In genomic region chr18:58048243-58048642, GRCh38 we compare ENCODE assay signal across 23 cellular contexts. TPM values are rescaled to one million over a fixed set of nuclear protein-coding genes. Genes with fewer than 3 reads are reported as not detected.
DNase-seq lines count a peak whose midpoint lies in the region; FAIRE-seq and TF ChIP-seq lines count a peak whose summit lies in the region.
"Had no signal": no experiment of that assay in that cellular context is flagged by ENCODE, and none has a peak within 500 bp of the region (broad histone marks: within the 10 kb centered on the region; RNA-seq: fewer than 3 reads in every experiment).

No MANE protein-coding gene starts in this region.

- WGBS in esophagus muscularis mucosa = 94% methylated on average over 2 of the region's 2 CpGs

- peaks cover 12% of the 10 kb centered on the region for H3K27me3 Mint-ChIP-seq in brain
- H3K27me3 Mint-ChIP-seq in nephron (ENCODE audit: low read depth) = no peaks in the 10 kb centered on the region
- H3K27me3 Mint-ChIP-seq: IgD-negative memory B cell had no signal

- H3K27ac ChIP-seq in DOHH2 (ENCODE audit: low read depth, low read length) (no peak overlapping the region), MM.1S (ENCODE audit: low read length) (no peak overlapping the region), esophagus muscularis mucosa (replicated peaks in 1 of 4) (peak overlapping the region in 1 of 4 donors; percentile 82)
- H3K27ac ChIP-seq: HL-60, Peyer's patch had no signal

- H3K79me2 ChIP-seq in DOHH2 (ENCODE audit: control insufficient read depth, low read length) = peaks cover 80% of the 10 kb centered on the region
- peaks cover 37% of the 10 kb centered on the region for H3K79me2 ChIP-seq in MM.1S (ENCODE audit: low read length)

- no peak overlapping the region for H3K9ac ChIP-seq in MM.1S (ENCODE audit: low read length)
- H3K9ac ChIP-seq: SK-N-SH had no signal

- H3K36me3 ChIP-seq in DOHH2 (ENCODE audit: control insufficient read depth, low read length) (peaks cover 5% of the 10 kb centered on the region; the same call in 1 of the 2 replicates), MM.1S (replicated peaks; ENCODE audit: insufficient read depth, low read length) (no peaks in the 10 kb centered on the region), esophagus muscularis mucosa (no peaks in the 10 kb centered on the region)
- H3K36me3 ChIP-seq: BE2C, Peyer's patch had no signal

- H3K4me3 Mint-ChIP-seq in brain (peak overlapping the region in 4 of 5 experiments; percentile 91 to 98 (median 96)), nephron (peak overlapping the region; percentile 34 to 46 (median 36))
- H3K4me3 Mint-ChIP-seq: CD4-positive, alpha-beta T cell had no signal

- H3K4me2 ChIP-seq in DOHH2 (ENCODE audit: low read length) (0 out of 2 replicates have a peak overlapping the region, but pooled peaks have one; percentile 8), MM.1S (ENCODE audit: low read depth, low read length) (peak overlapping the region; percentile 28; the same call in 1 of the 2 replicates)
- H3K4me2 ChIP-seq: SK-N-SH had no signal

- TF ChIP-seq POLR2A in esophagus muscularis mucosa (IDR thresholded peaks at IDR 0.05; ENCODE audit: low read depth) = no peak
- TF ChIP-seq POLR2A in H54 (IDR thresholded peaks at IDR 0.05; ENCODE audit: low read depth, low read length) = no peak

- H3K9me2 ChIP-seq in DOHH2 (replicated peaks; ENCODE audit: control insufficient read depth, low read length) (no peaks in the 10 kb centered on the region), MM.1S (replicated peaks; ENCODE audit: insufficient read depth, low read length) (no peaks in the 10 kb centered on the region)
- H3K9me2 ChIP-seq: SK-N-SH had no signal

- H3K9me3 ChIP-seq in DOHH2 (ENCODE audit: control insufficient read depth, insufficient read depth, low read length) (no peaks in the 10 kb centered on the region), MM.1S (replicated peaks; ENCODE audit: insufficient read depth, low read length) (no peaks in the 10 kb centered on the region), esophagus muscularis mucosa (peaks cover 0 to 4% (median 0%) of the 10 kb centered on the region in 4 donors)
- H3K9me3 ChIP-seq: BE2C, Peyer's patch, SK-N-SH had no signal

- DNase-seq in MM.1S (no peak), iPS-NIHi7 (ENCODE audit: extremely low spot score) (no peak), esophagus muscularis mucosa (ENCODE audit: extremely low spot score) (no peak), H54 (ENCODE audit: insufficient read length, low spot score) (no peak), NCI-H1092 (lab: John Stamatoyannopoulos, UW) (no peak)
- DNase-seq: 8988T; BE2C; Calu3; CD4-positive, alpha-beta T cell; Kasumi-1; NCI-H1105; NCI-H1694; NCI-H510A; NCI-H748 treated with DMSO at 0.1 percent for 48 hours; NK-92 treated with Interleukin-12 subunit alpha and Interleukin-12 subunit beta, amount 100 ng/mL, for 24 hours; Peyer's patch; SHP77; SK-N-SH had no signal

- H3K27ac Mint-ChIP-seq in brain (peak overlapping the region in 4 of 5 experiments; percentile 65 to 99 (median 98)), nephron (peak overlapping the region in 1 of 3 experiments; percentile 39)
- H3K27ac Mint-ChIP-seq: CD4-positive, alpha-beta T cell had no signal

- H3K4me3 ChIP-seq in DOHH2 (ENCODE audit: low read length) (no peak overlapping the region), MM.1S (ENCODE audit: low read length) (no peak overlapping the region), esophagus muscularis mucosa (no peak overlapping the region)
- H3K4me3 ChIP-seq: Peyer's patch had no signal

- H2AFZ ChIP-seq in MM.1S (ENCODE audit: low read length) = no peak overlapping the region

- H3K36me3 Mint-ChIP-seq in brain (peaks cover 6% of the 10 kb centered on the region), nephron (ENCODE audit: low read depth) (no peaks in the 10 kb centered on the region)
- H3K36me3 Mint-ChIP-seq: IgD-negative memory B cell had no signal

- H4K20me1 ChIP-seq in DOHH2 (ENCODE audit: control insufficient read depth, insufficient read depth, low read depth, low read length) (peaks cover 24% of the 10 kb centered on the region), MM.1S (ENCODE audit: insufficient read depth, low read length) (no peaks in the 10 kb centered on the region)

- intact Hi-C loops in esophagus muscularis mucosa (cut with DNase I) = loop anchor here (5.0 to 10.0 kb wide), 3 partner anchors 129 to 423 kb away; partner anchors contain the start of gene NARS1

- H3K4me1 Mint-ChIP-seq in brain = peaks cover 60% of the 10 kb centered on the region
- peaks cover 44% of the 10 kb centered on the region for H3K4me1 Mint-ChIP-seq in nephron

- TF ChIP-seq CTCF in DOHH2 (IDR thresholded peaks at IDR 0.05; ENCODE audit: low read depth, low read length, poor library complexity, severe bottlenecking) (no peak), MM.1S (IDR thresholded peaks at IDR 0.05; ENCODE audit: low read length) (no peak), brain (conservative IDR thresholded peaks at IDR 0.05) (no peak), nephron (IDR thresholded peaks at IDR 0.05; ENCODE audit: unreplicated experiment in 3 of 3) (no peak), esophagus muscularis mucosa (IDR thresholded peaks at IDR 0.05) (no peak)

- H3F3A ChIP-seq in DOHH2 (ENCODE audit: control insufficient read depth, insufficient read depth) (peaks cover 9% of the 10 kb centered on the region; the same call in 1 of the 2 replicates), MM.1S (ENCODE audit: insufficient read depth, low read length) (0 out of 2 replicates have a peak, but pooled peaks cover 6% of the 10 kb centered on the region)

- FAIRE-seq in H54 (lab: Jason Lieb, UNC) = no peak

- H3K4me1 ChIP-seq in DOHH2 (ENCODE audit: control insufficient read depth, low read length) = peaks cover 48% of the 10 kb centered on the region
- peaks cover 20% of the 10 kb centered on the region for H3K4me1 ChIP-seq in MM.1S (ENCODE audit: low read length)
- peaks cover 1 to 44% (median 33%) of the 10 kb centered on the region in 4 donors for H3K4me1 ChIP-seq in esophagus muscularis mucosa
- H3K4me1 ChIP-seq: BE2C had no signal

- no peak for TF ChIP-seq EP300 in esophagus muscularis mucosa (IDR thresholded peaks at IDR 0.05)

- no peaks in the 10 kb centered on the region for H3K9me3 Mint-ChIP-seq in brain
- no peaks in the 10 kb centered on the region for H3K9me3 Mint-ChIP-seq in nephron
- H3K9me3 Mint-ChIP-seq: CD4-positive, alpha-beta T cell; IgD-negative memory B cell had no signal

- H3K27me3 ChIP-seq in DOHH2 (ENCODE audit: control insufficient read depth, low read length) = 0 out of 2 replicates have a peak, but pooled peaks cover 3% of the 10 kb centered on the region
- H3K27me3 ChIP-seq in MM.1S (replicated peaks; ENCODE audit: insufficient read depth, low read length) = no peaks in the 10 kb centered on the region
- no peaks in the 10 kb centered on the region for H3K27me3 ChIP-seq in esophagus muscularis mucosa
- H3K27me3 ChIP-seq: BE2C, Peyer's patch had no signal

RNA-seq across cellular contexts. Expression of gene NEDD4L, which starts 4.2 kb away (rescaled TPM):
- polyA plus RNA-seq in brain (ENCODE audit: insufficient read depth, low read depth, low replicate concordance) = 38.5 TPM
- 10 to 100 TPM; 22.7 to 39.9 (median 34.7) TPM for total RNA-seq in esophagus muscularis mucosa
